Comparison of ENCODE assay signal across 22 cellular contexts in genomic region chr19:29143183-29143582, GRCh38.
DNase-seq lines count a peak whose midpoint lies in the region; ATAC-seq, FAIRE-seq and TF ChIP-seq lines count a peak whose summit lies in the region.
"Had no signal": no experiment of that assay in that cellular context is flagged by ENCODE, and none has a peak within 500 bp of the region (broad histone marks: within the 10 kb centered on the region; RNA-seq: fewer than 3 reads in every experiment).

No MANE protein-coding gene starts in this region.

- 46% methylated on average over 4 of the region's 4 CpGs for WGBS in A549 (ENCODE audit: missing lambda C conversion rate)
- 83% methylated on average over 4 of the region's 4 CpGs for WGBS in esophagus muscularis mucosa

- FAIRE-seq in A549 (lab: Jason Lieb, UNC) (peak; percentile 32), urothelium cell line (lab: Jason Lieb, UNC) (peak; percentile 98)
- FAIRE-seq: A204.1, D721Med, G401.6, GM12891, GM19239 had no signal

- TF ChIP-seq RAD21 in A549 (conservative IDR thresholded peaks at IDR 0.05 in 1 of 2, IDR thresholded peaks at IDR 0.05 in 1 of 2): no peak

- TF ChIP-seq POLR2A in A549 (IDR thresholded peaks at IDR 0.05; ENCODE audit: low read length) (no peak), esophagus muscularis mucosa (IDR thresholded peaks at IDR 0.05; ENCODE audit: low read depth) (no peak)

- H3K4me3 ChIP-seq in A549 (no peak overlapping the region), HEK293 (ENCODE audit: low read depth, low read length) (no peak overlapping the region), esophagus muscularis mucosa (no peak overlapping the region), tibial artery (no peak overlapping the region)
- H3K4me3 ChIP-seq: BLaER1 treated with 17β-estradiol and CSF1 and Interleukin-3, amounts not matched to agents 10 nM and 100 nM had no signal

- CTCF ChIA-PET in A549 (lab: Yijun Ruan, JAX): interaction anchor here (1.0 kb wide), 1 partner anchor 44 kb away, joined by 3 read pairs; no protein-coding TSS in a partner anchor
- CTCF ChIA-PET in HEK293 (lab: Yijun Ruan, JAX): interaction anchor here (0.7 to 1.5 kb wide), 2 partner anchors 24 to 1216 kb away, joined by 3 to 4 read pairs; no protein-coding TSS in a partner anchor

- no peak for ATAC-seq in A549
- ATAC-seq: CD8-positive, alpha-beta T cell had no signal

- no peak for TF ChIP-seq CTCF in A549 (IDR thresholded peaks at IDR 0.05)
- no peak for TF ChIP-seq CTCF in HEK293 (tag by site-specific recombination; IDR thresholded peaks at IDR 0.05)
- no peak for TF ChIP-seq CTCF in esophagus muscularis mucosa (IDR thresholded peaks at IDR 0.05)
- no peak for TF ChIP-seq CTCF in tibial artery (IDR thresholded peaks at IDR 0.05)

- POLR2A ChIA-PET in A549 (lab: Yijun Ruan, JAX): no interaction called here
- POLR2A ChIA-PET in HEK293 (lab: Yijun Ruan, JAX): no interaction called here

- TF ChIP-seq EP300 in A549 (IDR thresholded peaks at IDR 0.05) (no peak), esophagus muscularis mucosa (IDR thresholded peaks at IDR 0.05) (no peak)

- H3K4me1 ChIP-seq in A549 (no peaks in the 10 kb centered on the region), HEK293 (ENCODE audit: control insufficient read depth, insufficient read depth, low read length) (no peaks in the 10 kb centered on the region), esophagus muscularis mucosa (no peaks in the 10 kb centered on the region), tibial artery (no peaks in the 10 kb centered on the region)
- H3K4me1 ChIP-seq: BLaER1 treated with 17β-estradiol and CSF1 and Interleukin-3, amounts not matched to agents 10 nM and 100 nM; Caco-2 had no signal

- H3K27me3 ChIP-seq in esophagus muscularis mucosa: peaks cover 0 to 10% (median 0%) of the 10 kb centered on the region in 4 donors
- no peaks in the 10 kb centered on the region for H3K27me3 ChIP-seq in tibial artery
- H3K27me3 ChIP-seq: BLaER1 treated with 17β-estradiol and CSF1 and Interleukin-3, amounts not matched to agents 10 nM and 100 nM had no signal

- H3K9me3 ChIP-seq in A549: peaks cover 29% of the 10 kb centered on the region
- peaks cover 18% of the 10 kb centered on the region for H3K9me3 ChIP-seq in HEK293 (ENCODE audit: control insufficient read depth, insufficient read depth, low read depth, low read length)
- peaks cover 0 to 44% (median 33%) of the 10 kb centered on the region in 4 donors for H3K9me3 ChIP-seq in esophagus muscularis mucosa
- H3K9me3 ChIP-seq in tibial artery: peaks cover 6 to 34% (median 33%) of the 10 kb centered on the region in 3 donors

- DNase-seq in A549 (ENCODE audit: low read depth in 1 of 2, low spot score in 1 of 2): no peak
- DNase-seq in esophagus muscularis mucosa (ENCODE audit: extremely low spot score): peak; percentile 84
- DNase-seq in urothelium cell line (ENCODE audit: low spot score): no peak
- DNase-seq in HCEC 1CT: no peak
- DNase-seq in NCI-H2196 (lab: John Stamatoyannopoulos, UW; ENCODE audit: unreplicated experiment): no peak
- DNase-seq in tibial artery: no peak
- DNase-seq: 8988T; AML-193; Caco-2; Calu3; CD4-positive, alpha-beta T cell; CD8-positive, alpha-beta T cell; DMS79 treated with DMSO at 0.1 percent for 48 hours; GF-D8 had no signal

- H3K36me3 ChIP-seq in HEK293 (ENCODE audit: control insufficient read depth in 2 of 2, insufficient read depth in 1 of 2, low read length in 2 of 2) (no peaks in the 10 kb centered on the region), esophagus muscularis mucosa (no peaks in the 10 kb centered on the region), tibial artery (no peaks in the 10 kb centered on the region)
- H3K36me3 ChIP-seq: BLaER1 treated with 17β-estradiol and CSF1 and Interleukin-3, amounts not matched to agents 10 nM and 100 nM had no signal

- no peak overlapping the region for H3K4me2 ChIP-seq in A549
- H3K4me2 ChIP-seq: BLaER1 treated with 17β-estradiol and CSF1 and Interleukin-3, amounts not matched to agents 10 nM and 100 nM had no signal

- intact Hi-C loops in esophagus muscularis mucosa (cut with DNase I) (no loop called here), tibial artery (cut with DNase I; ENCODE audit: low total_unique reads) (no loop called here)

- no peak overlapping the region for H3K27ac ChIP-seq in A549
- no peak overlapping the region for H3K27ac ChIP-seq in HEK293 (ENCODE audit: extremely low read depth, low read depth, low read length)
- no peak overlapping the region for H3K27ac ChIP-seq in esophagus muscularis mucosa (replicated peaks in 1 of 4)
- H3K27ac ChIP-seq in tibial artery: no peak overlapping the region
- H3K27ac ChIP-seq: BLaER1 treated with 17β-estradiol and CSF1 and Interleukin-3, amounts not matched to agents 10 nM and 100 nM; C4-2B had no signal

TF ChIP-seq in A549, 52 proteins besides CTCF, POLR2A, EP300 and RAD21 (continues in another document):
- no peak for TF ChIP-seq MYC (IDR thresholded peaks at IDR 0.05; ENCODE audit: borderline replicate concordance, low read length)
- no peak for TF ChIP-seq HEYL (CRISPR knock-in tag; IDR thresholded peaks at IDR 0.05)
- no peak for TF ChIP-seq CEBPB (IDR thresholded peaks at IDR 0.05)
- TF ChIP-seq, protein P1, sequence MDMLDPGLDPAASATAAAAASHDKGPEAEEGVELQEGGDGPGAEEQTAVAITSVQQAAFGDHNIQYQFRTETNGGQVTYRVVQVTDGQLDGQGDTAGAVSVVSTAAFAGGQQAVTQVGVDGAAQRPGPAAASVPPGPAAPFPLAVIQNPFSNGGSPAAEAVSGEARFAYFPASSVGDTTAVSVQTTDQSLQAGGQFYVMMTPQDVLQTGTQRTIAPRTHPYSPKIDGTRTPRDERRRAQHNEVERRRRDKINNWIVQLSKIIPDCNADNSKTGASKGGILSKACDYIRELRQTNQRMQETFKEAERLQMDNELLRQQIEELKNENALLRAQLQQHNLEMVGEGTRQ (IDR thresholded peaks at IDR 0.05): no peak
- no peak for TF ChIP-seq SMC3 (IDR thresholded peaks at IDR 0.05)
- TF ChIP-seq, protein P2, sequence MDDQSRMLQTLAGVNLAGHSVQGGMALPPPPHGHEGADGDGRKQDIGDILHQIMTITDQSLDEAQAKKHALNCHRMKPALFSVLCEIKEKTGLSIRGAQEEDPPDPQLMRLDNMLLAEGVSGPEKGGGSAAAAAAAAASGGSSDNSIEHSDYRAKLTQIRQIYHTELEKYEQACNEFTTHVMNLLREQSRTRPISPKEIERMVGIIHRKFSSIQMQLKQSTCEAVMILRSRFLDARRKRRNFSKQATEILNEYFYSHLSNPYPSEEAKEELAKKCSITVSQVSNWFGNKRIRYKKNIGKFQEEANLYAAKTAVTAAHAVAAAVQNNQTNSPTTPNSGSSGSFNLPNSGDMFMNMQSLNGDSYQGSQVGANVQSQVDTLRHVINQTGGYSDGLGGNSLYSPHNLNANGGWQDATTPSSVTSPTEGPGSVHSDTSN (IDR thresholded peaks at IDR 0.05): no peak
- TF ChIP-seq ATOH8 (CRISPR knock-in tag; IDR thresholded peaks at IDR 0.05; ENCODE audit: low read depth): no peak
- TF ChIP-seq HOXB13 (CRISPR knock-in tag; IDR thresholded peaks at IDR 0.05; ENCODE audit: low read depth): no peak
- no peak for TF ChIP-seq POLR2AphosphoS2 (conservative IDR thresholded peaks at IDR 0.05; ENCODE audit: low read length)
- TF ChIP-seq NR3C1 (IDR thresholded peaks at IDR 0.05): no peak
- TF ChIP-seq MAFK (IDR thresholded peaks at IDR 0.05; ENCODE audit: partially characterized antibody): no peak
- TF ChIP-seq JUN (IDR thresholded peaks at IDR 0.05): no peak

TF ChIP-seq in HEK293, 187 proteins besides CTCF, POLR2A, EP300 and RAD21:
- TF ChIP-seq, protein P3, sequence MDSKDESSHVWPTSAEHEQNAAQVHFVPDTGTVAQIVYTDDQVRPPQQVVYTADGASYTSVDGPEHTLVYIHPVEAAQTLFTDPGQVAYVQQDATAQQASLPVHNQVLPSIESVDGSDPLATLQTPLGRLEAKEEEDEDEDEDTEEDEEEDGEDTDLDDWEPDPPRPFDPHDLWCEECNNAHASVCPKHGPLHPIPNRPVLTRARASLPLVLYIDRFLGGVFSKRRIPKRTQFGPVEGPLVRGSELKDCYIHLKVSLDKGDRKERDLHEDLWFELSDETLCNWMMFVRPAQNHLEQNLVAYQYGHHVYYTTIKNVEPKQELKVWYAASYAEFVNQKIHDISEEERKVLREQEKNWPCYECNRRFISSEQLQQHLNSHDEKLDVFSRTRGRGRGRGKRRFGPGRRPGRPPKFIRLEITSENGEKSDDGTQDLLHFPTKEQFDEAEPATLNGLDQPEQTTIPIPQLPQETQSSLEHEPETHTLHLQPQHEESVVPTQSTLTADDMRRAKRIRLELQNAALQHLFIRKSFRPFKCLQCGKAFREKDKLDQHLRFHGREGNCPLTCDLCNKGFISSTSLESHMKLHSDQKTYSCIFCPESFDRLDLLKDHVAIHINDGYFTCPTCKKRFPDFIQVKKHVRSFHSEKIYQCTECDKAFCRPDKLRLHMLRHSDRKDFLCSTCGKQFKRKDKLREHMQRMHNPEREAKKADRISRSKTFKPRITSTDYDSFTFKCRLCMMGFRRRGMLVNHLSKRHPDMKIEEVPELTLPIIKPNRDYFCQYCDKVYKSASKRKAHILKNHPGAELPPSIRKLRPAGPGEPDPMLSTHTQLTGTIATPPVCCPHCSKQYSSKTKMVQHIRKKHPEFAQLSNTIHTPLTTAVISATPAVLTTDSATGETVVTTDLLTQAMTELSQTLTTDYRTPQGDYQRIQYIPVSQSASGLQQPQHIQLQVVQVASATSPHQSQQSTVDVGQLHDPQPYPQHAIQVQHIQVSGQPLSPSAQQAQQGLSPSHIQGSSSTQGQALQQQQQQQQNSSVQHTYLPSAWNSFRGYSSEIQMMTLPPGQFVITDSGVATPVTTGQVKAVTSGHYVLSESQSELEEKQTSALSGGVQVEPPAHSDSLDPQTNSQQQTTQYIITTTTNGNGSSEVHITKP (tag by site-specific recombination; IDR thresholded peaks at IDR 0.05): no peak
- 0 out of 2 replicates have a peak, but pooled peaks have one; percentile 4 for TF ChIP-seq ZNF571 (tag by site-specific recombination; IDR thresholded peaks at IDR 0.05)
